Comparison of ENCODE assay signal across 8 cellular contexts in genomic region chrX:154378059-154378798, GRCh38. TPM values are rescaled to one million over a fixed set of nuclear protein-coding genes. Genes with fewer than 3 reads are reported as not detected.
DNase-seq lines count a peak whose midpoint lies in the region; ATAC-seq and TF ChIP-seq lines count a peak whose summit lies in the region.

No MANE protein-coding gene starts in this region.

- peak overlapping the region; percentile 95 for H3K18ac ChIP-seq in neuronal stem cell (ENCODE audit: low read length)

- H3K9me3 Mint-ChIP-seq in Calu3 (ENCODE audit: low read depth, unreplicated experiment): no peaks in the 10 kb centered on the region
- no peaks in the 10 kb centered on the region for H3K9me3 Mint-ChIP-seq in activated T-cell treated with anti-CD3 and anti-CD28 coated beads, Interleukin-2, amount 50 U/mL, for 4 hours

- H3K14ac ChIP-seq in neuronal stem cell (ENCODE audit: low read length): peak overlapping the region; percentile 82

- H4K20me1 ChIP-seq in KMS-11 (ENCODE audit: insufficient read depth): no peaks in the 10 kb centered on the region

- no peak for TF ChIP-seq CTCF in Calu3 (IDR thresholded peaks at IDR 0.05; ENCODE audit: unreplicated experiment)
- TF ChIP-seq CTCF in KMS-11 (conservative IDR thresholded peaks at IDR 0.05; ENCODE audit: low read depth, low read length): no peak
- TF ChIP-seq CTCF in fibroblast of pulmonary artery (IDR thresholded peaks at IDR 0.05; ENCODE audit: low read length, missing control alignments): no peak

- no peak overlapping the region for H2BK15ac ChIP-seq in neuronal stem cell (ENCODE audit: low read length)

- H3K23ac ChIP-seq in neuronal stem cell (ENCODE audit: low read depth, low read length, poor library complexity): peak overlapping the region; percentile 55

- ATAC-seq in GM19463 (IDR thresholded peaks at IDR 0.05; ENCODE audit: unreplicated experiment) (peak; percentile 1), HG03521 (IDR thresholded peaks at IDR 0.05; ENCODE audit: unreplicated experiment) (no peak)
- peak; percentile 1 for ATAC-seq in activated T-cell treated with anti-CD3 and anti-CD28 coated beads, Interleukin-2, amount 50 U/mL, for 4 hours

- H3K36me3 Mint-ChIP-seq in Calu3 (ENCODE audit: insufficient read depth, unreplicated experiment): peaks cover 56% of the 10 kb centered on the region
- peaks cover 2% of the 10 kb centered on the region for H3K36me3 Mint-ChIP-seq in activated T-cell treated with anti-CD3 and anti-CD28 coated beads, Interleukin-2, amount 50 U/mL, for 4 hours (ENCODE audit: insufficient read depth)

- peak overlapping the region; percentile 85 for H3K27ac ChIP-seq in KMS-11
- peak overlapping the region; percentile 95 for H3K27ac ChIP-seq in neuronal stem cell (replicated peaks; ENCODE audit: low read length)

- no peaks in the 10 kb centered on the region for H3K9me3 ChIP-seq in neuronal stem cell (replicated peaks in 1 of 2; ENCODE audit: control insufficient read depth in 2 of 2, insufficient read depth in 1 of 2, low read depth in 1 of 2, low read length in 2 of 2)

- no peak overlapping the region for H2BK12ac ChIP-seq in neuronal stem cell (ENCODE audit: low read length)

- intact Hi-C loops in Calu3 (cut with micrococcal nuclease; ENCODE audit: unreplicated experiment): no loop called here

- no peak overlapping the region for H3K4ac ChIP-seq in neuronal stem cell (ENCODE audit: low read length)

- no CpG with 5 or more reads among the region's 79 CpGs for WGBS in neuronal stem cell (ENCODE audit: extremely low coverage in 2 of 2, insufficient read length in 2 of 2, insufficient replicate concordance in 1 of 2), 2 donors

- peak overlapping the region; percentile 86 for H3K27ac Mint-ChIP-seq in Calu3 (ENCODE audit: unreplicated experiment)

- BruUV-seq in Calu3 (replicated peaks; lab: Mats Ljungman, UMichigan): TSS peak; percentile 38

- H2AFZ ChIP-seq in KMS-11 (ENCODE audit: low read depth) (peak overlapping the region; percentile 54), neuronal stem cell (ENCODE audit: low read length) (peak overlapping the region; percentile 53)

- H3K4me1 ChIP-seq in KMS-11 (ENCODE audit: low read depth, poor library complexity, severe bottlenecking) (peaks cover 21% of the 10 kb centered on the region), neuronal stem cell (ENCODE audit: control insufficient read depth in 2 of 2, insufficient read depth in 1 of 2, low read depth in 1 of 2, low read length in 2 of 2) (peaks cover 15 to 18% of the 10 kb centered on the region in 2 donors)

- H3K9ac ChIP-seq in KMS-11 (peak overlapping the region; percentile 61), neuronal stem cell (ENCODE audit: low read depth, low read length, poor library complexity) (peak overlapping the region; percentile 90)

- no peaks in the 10 kb centered on the region for H3K79me1 ChIP-seq in neuronal stem cell (ENCODE audit: low read depth, low read length)

- no peak overlapping the region for H3K4me3 ChIP-seq in KMS-11 (IDR thresholded peaks at IDR 0.05; ENCODE audit: insufficient read depth, low read depth, low read length)
- H3K4me3 ChIP-seq in fibroblast of pulmonary artery (replicated peaks; ENCODE audit: low read depth, low read length): peak overlapping the region; percentile 43
- peak overlapping the region; percentile 65 to 84 for H3K4me3 ChIP-seq in neuronal stem cell (ENCODE audit: low read length in 2 of 2)

- H3K27me3 Mint-ChIP-seq in Calu3 (ENCODE audit: unreplicated experiment): no peaks in the 10 kb centered on the region
- no peaks in the 10 kb centered on the region for H3K27me3 Mint-ChIP-seq in activated T-cell treated with anti-CD3 and anti-CD28 coated beads, Interleukin-2, amount 50 U/mL, for 4 hours (ENCODE audit: low read depth)

- H3K4me1 Mint-ChIP-seq in Calu3 (ENCODE audit: low read depth, unreplicated experiment): peaks cover 12% of the 10 kb centered on the region
- peaks cover 16% of the 10 kb centered on the region for H3K4me1 Mint-ChIP-seq in activated T-cell treated with anti-CD3 and anti-CD28 coated beads, Interleukin-2, amount 50 U/mL, for 4 hours (ENCODE audit: low read depth)

- H3K4me2 ChIP-seq in KMS-11 (peak overlapping the region; percentile 42), neuronal stem cell (ENCODE audit: insufficient read depth, low read length, poor library complexity, severe bottlenecking) (peak overlapping the region; percentile 73)

- H3K27me3 ChIP-seq in KMS-11 (ENCODE audit: insufficient read depth, low read depth) (no peaks in the 10 kb centered on the region), neuronal stem cell (ENCODE audit: control insufficient read depth in 3 of 3, insufficient read depth in 3 of 3, low read depth in 1 of 3, low read length in 3 of 3) (no peaks in the 10 kb centered on the region)

- CTCF ChIA-PET in Calu3 (lab: Charles Lee): interaction anchor here (1.0 kb wide), 1 partner anchor 431 kb away, joined by 3 read pairs; no protein-coding TSS in a partner anchor

- peak overlapping the region; percentile 72 for H2BK120ac ChIP-seq in neuronal stem cell (ENCODE audit: low read depth, low read length)

- H2BK5ac ChIP-seq in neuronal stem cell (ENCODE audit: low read length): peak overlapping the region; percentile 87

- H4K8ac ChIP-seq in neuronal stem cell (ENCODE audit: low read depth, low read length): no peak overlapping the region

- H3K36me3 ChIP-seq in KMS-11 (ENCODE audit: insufficient read depth) (no peaks in the 10 kb centered on the region), neuronal stem cell (replicated peaks in 1 of 2; ENCODE audit: control insufficient read depth in 2 of 2, insufficient read depth in 2 of 2, low read length in 2 of 2) (peaks cover 0 to 22% of the 10 kb centered on the region in 2 donors)

- DNase-seq in Calu3 (no peak), fibroblast of pulmonary artery (ENCODE audit: low read depth) (peak; percentile 54), neuronal stem cell (ENCODE audit: low spot score) (no peak), SW480 (ENCODE audit: low spot score) (no peak)
- no peak for DNase-seq in activated T-cell treated with anti-CD3 and anti-CD28 coated beads, Interleukin-2, amount 50 U/mL, for 4 hours

- H4K91ac ChIP-seq in neuronal stem cell (ENCODE audit: low read depth, low read length, poor library complexity): no peak overlapping the region

- peaks cover 7% of the 10 kb centered on the region; the same call in 1 of the 2 replicates for H3K79me2 ChIP-seq in KMS-11 (ENCODE audit: insufficient read depth, low read depth)

- H2AK5ac ChIP-seq in neuronal stem cell (ENCODE audit: low read depth, low read length): peak overlapping the region; percentile 81

- H3K4me3 Mint-ChIP-seq in Calu3 (ENCODE audit: low read depth, unreplicated experiment): peak overlapping the region; percentile 81
- peak overlapping the region; percentile 63 for H3K4me3 Mint-ChIP-seq in activated T-cell treated with anti-CD3 and anti-CD28 coated beads, Interleukin-2, amount 50 U/mL, for 4 hours

RNA-seq across cellular contexts. Expression of gene EMD, which starts 0.9 kb away (rescaled TPM):
- 75.1 TPM in 2 replicates for total RNA-seq in Calu3 (2022)
- 100 to 1,000 TPM; 107 to 113 (median 111) TPM for total RNA-seq in activated T-cell treated with anti-CD3 and anti-CD28 coated beads, Interleukin-2, amount 50 U/mL, for 4 hours
- polyA plus RNA-seq in neuronal stem cell (2013, experiment 1 of 2): 55.3 TPM
- 56.6 TPM for polyA plus RNA-seq in neuronal stem cell (2013, experiment 2 of 2)

RNA-seq across cellular contexts. Expression of gene FLNA, which starts 3.8 kb away (rescaled TPM):
- 973 and 1,240 TPM in 2 replicates for total RNA-seq in Calu3 (2022)
- total RNA-seq in activated T-cell treated with anti-CD3 and anti-CD28 coated beads, Interleukin-2, amount 50 U/mL, for 4 hours: 100 to 1,000 TPM; 765 to 924 (median 866) TPM
- polyA plus RNA-seq in neuronal stem cell (2013, experiment 1 of 2): 215 TPM
- polyA plus RNA-seq in neuronal stem cell (2013, experiment 2 of 2): 217 TPM

RNA-seq across cellular contexts. Expression of gene RPL10, which starts 19.9 kb away (rescaled TPM):
- total RNA-seq in Calu3 (2022): 1,458 and 1,495 TPM in 2 replicates
- total RNA-seq in activated T-cell treated with anti-CD3 and anti-CD28 coated beads, Interleukin-2, amount 50 U/mL, for 4 hours: 1,000 to 10,000 TPM; 3,297 to 3,503 (median 3,452) TPM
- polyA plus RNA-seq in neuronal stem cell (2013, experiment 1 of 2): 4,532 TPM
- 4,365 TPM for polyA plus RNA-seq in neuronal stem cell (2013, experiment 2 of 2)

RNA-seq across cellular contexts. Expression of gene DNASE1L1, which starts 30.8 kb away (rescaled TPM):
- 28.8 and 30.6 TPM in 2 replicates for total RNA-seq in Calu3 (2022)
- 1 to 10 TPM; 4.0 to 7.3 (median 5.1) TPM for total RNA-seq in activated T-cell treated with anti-CD3 and anti-CD28 coated beads, Interleukin-2, amount 50 U/mL, for 4 hours
- polyA plus RNA-seq in neuronal stem cell (2013, experiment 1 of 2): 15.4 TPM
- 15.1 TPM for polyA plus RNA-seq in neuronal stem cell (2013, experiment 2 of 2)

RNA-seq across cellular contexts. Expression of gene TAFAZZIN, which starts 33.1 kb away (rescaled TPM):
- 55.0 and 56.3 TPM in 2 replicates for total RNA-seq in Calu3 (2022)
- total RNA-seq in activated T-cell treated with anti-CD3 and anti-CD28 coated beads, Interleukin-2, amount 50 U/mL, for 4 hours: 10 to 100 TPM; 37.9 to 39.3 (median 38.2) TPM
- 26.7 TPM for polyA plus RNA-seq in neuronal stem cell (2013, experiment 1 of 2)
- polyA plus RNA-seq in neuronal stem cell (2013, experiment 2 of 2): 28.2 TPM
